In genomic region chr2:117980783-117981676, GRCh38 we compare ENCODE assay signal across 9 cellular contexts.
DNase-seq lines count a peak whose midpoint lies in the region; ATAC-seq and FAIRE-seq lines count a peak whose summit lies in the region.
"Had no signal": no experiment of that assay in that cellular context is flagged by ENCODE, and none has a peak within 500 bp of the region (broad histone marks: within the 10 kb centered on the region; RNA-seq: fewer than 3 reads in every experiment).

No MANE protein-coding gene starts in this region.

- H3K36me3 Mint-ChIP-seq in stimulated activated naive B cell treated with anti-CD40 and anti-IgM and Interleukin-4, amounts not matched to agents 10 μg/mL and 1 μg/mL and 100 μg/mL, for 72 hours = peaks cover 34 to 44% of the 10 kb centered on the region in 2 donors

- peak; percentile 38 for DNase-seq in COLO829 (ENCODE audit: low spot score)
- DNase-seq in RCC 7860 (ENCODE audit: low spot score) = peak; percentile 94
- DNase-seq in fibroblast of peridontal ligament (ENCODE audit: extremely low read depth) = peak; percentile 95
- peak; percentile 32 for DNase-seq in putamen (ENCODE audit: low spot score)
- DNase-seq in activated CD4-positive, CD25-positive, alpha-beta regulatory T cell treated with anti-CD3 and anti-CD28 coated beads, Interleukin-2, amount 50 U/mL, for 72 hours = no peak
- DNase-seq in stimulated activated CD4-positive, alpha-beta T cell treated with anti-CD3 and anti-CD28 coated beads, Interleukin-4, amount 100 ng/mL, for 1 hour = no peak
- DNase-seq in stimulated activated naive B cell treated with anti-CD40 and anti-IgM and Interleukin-4, amounts not matched to agents 10 μg/mL and 1 μg/mL and 100 μg/mL, for 72 hours = no peak
- DNase-seq: activated gamma-delta T cell treated with Interleukin-2 at 50 U/mL for 16 hours had no signal

- no peak overlapping the region for H3K27ac Mint-ChIP-seq in stimulated activated naive B cell treated with anti-CD40 and anti-IgM and Interleukin-4, amounts not matched to agents 10 μg/mL and 1 μg/mL and 100 μg/mL, for 72 hours

- peak; percentile 99 for FAIRE-seq in RCC 7860 (lab: Jason Lieb, UNC)

- no peaks in the 10 kb centered on the region for H3K27me3 Mint-ChIP-seq in stimulated activated naive B cell treated with anti-CD40 and anti-IgM and Interleukin-4, amounts not matched to agents 10 μg/mL and 1 μg/mL and 100 μg/mL, for 72 hours

- ATAC-seq in GM21423 (IDR thresholded peaks at IDR 0.05; ENCODE audit: unreplicated experiment) = no peak
- no peak for ATAC-seq in stimulated activated naive B cell treated with anti-CD40 and anti-IgM and Interleukin-4, amounts not matched to agents 10 μg/mL and 1 μg/mL and 100 μg/mL, for 72 hours (replicated peaks)

- peaks cover 2 to 5% of the 10 kb centered on the region in 2 donors for H3K4me1 Mint-ChIP-seq in stimulated activated naive B cell treated with anti-CD40 and anti-IgM and Interleukin-4, amounts not matched to agents 10 μg/mL and 1 μg/mL and 100 μg/mL, for 72 hours

- no peaks in the 10 kb centered on the region for H3K9me3 Mint-ChIP-seq in stimulated activated naive B cell treated with anti-CD40 and anti-IgM and Interleukin-4, amounts not matched to agents 10 μg/mL and 1 μg/mL and 100 μg/mL, for 72 hours

- no peak overlapping the region for H3K4me3 Mint-ChIP-seq in stimulated activated naive B cell treated with anti-CD40 and anti-IgM and Interleukin-4, amounts not matched to agents 10 μg/mL and 1 μg/mL and 100 μg/mL, for 72 hours

Comparison
In these comparisons a context has a peak if more than half of its experiments do, and no peak if none do; other contexts are left out.
1. DNase-seq: peak in COLO829 (single experiment), RCC 7860 (single experiment), fibroblast of peridontal ligament (single experiment) and putamen (single experiment); none in activated CD4-positive, CD25-positive, alpha-beta regulatory T cell treated with anti-CD3 and anti-CD28 coated beads, Interleukin-2, amount 50 U/mL, for 72 hours (single experiment), stimulated activated CD4-positive, alpha-beta T cell treated with anti-CD3 and anti-CD28 coated beads, Interleukin-4, amount 100 ng/mL, for 1 hour (single experiment) and stimulated activated naive B cell treated with anti-CD40 and anti-IgM and Interleukin-4, amounts not matched to agents 10 μg/mL and 1 μg/mL and 100 μg/mL, for 72 hours (single experiment).